ENCODE assay signal across 21 cellular contexts in genomic region chr4:126046081-126046614, GRCh38.
"Had no signal": no experiment of that assay in that cellular context is flagged by ENCODE, and none has a peak within 500 bp of the region (broad histone marks: within the 10 kb centered on the region; RNA-seq: fewer than 3 reads in every experiment).

No MANE protein-coding gene starts in this region.

- H3K9me3 ChIP-seq: colonic mucosa, neutrophil, pancreas had no signal

- DNase-seq: activated CD4-positive, alpha-beta T cell treated with anti-CD3 and anti-CD28 coated beads, Interleukin-2, amount 50 U/mL, for 48 hours; activated naive CD4-positive, alpha-beta T cell; activated naive CD8-positive, alpha-beta T cell treated with anti-CD3 and anti-CD28 coated beads for 36 hours; activated T-cell treated with anti-CD3 and anti-CD28 coated beads for 4 hours; amniotic stem cell; brain microvascular endothelial cell; colonic mucosa; endodermal cell; heart left ventricle; kidney glomerular epithelial cell; left ventricle myocardium superior; naive thymus-derived CD8-positive, alpha-beta T cell; pancreas; sigmoid colon; spleen; stimulated activated naive B cell treated with anti-CD40 and anti-IgM and Interleukin-4, amounts not matched to agents 10 μg/mL and 1 μg/mL and 100 μg/mL, for 72 hours; SW 1271 had no signal

- H3K4me3 Mint-ChIP-seq: activated naive CD8-positive, alpha-beta T cell treated with anti-CD3 and anti-CD28 coated beads for 36 hours; central memory CD8-positive, alpha-beta T cell; endodermal cell; naive thymus-derived CD8-positive, alpha-beta T cell; stimulated activated naive B cell treated with anti-CD40 and anti-IgM and Interleukin-4, amounts not matched to agents 10 μg/mL and 1 μg/mL and 100 μg/mL, for 72 hours had no signal

- H3K27ac Mint-ChIP-seq: activated naive CD8-positive, alpha-beta T cell treated with anti-CD3 and anti-CD28 coated beads for 36 hours; endodermal cell; naive thymus-derived CD8-positive, alpha-beta T cell; stimulated activated naive B cell treated with anti-CD40 and anti-IgM and Interleukin-4, amounts not matched to agents 10 μg/mL and 1 μg/mL and 100 μg/mL, for 72 hours had no signal

- H3K27me3 ChIP-seq: brain microvascular endothelial cell, colonic mucosa, gastroesophageal sphincter, heart left ventricle, neutrophil, pancreas, sigmoid colon, spleen had no signal

- H3K4me1 Mint-ChIP-seq: activated naive CD8-positive, alpha-beta T cell treated with anti-CD3 and anti-CD28 coated beads for 36 hours; central memory CD8-positive, alpha-beta T cell; endodermal cell; naive thymus-derived CD8-positive, alpha-beta T cell; stimulated activated naive B cell treated with anti-CD40 and anti-IgM and Interleukin-4, amounts not matched to agents 10 μg/mL and 1 μg/mL and 100 μg/mL, for 72 hours had no signal

- H3K27me3 Mint-ChIP-seq: activated naive CD8-positive, alpha-beta T cell treated with anti-CD3 and anti-CD28 coated beads for 36 hours; central memory CD8-positive, alpha-beta T cell; naive thymus-derived CD8-positive, alpha-beta T cell; stimulated activated naive B cell treated with anti-CD40 and anti-IgM and Interleukin-4, amounts not matched to agents 10 μg/mL and 1 μg/mL and 100 μg/mL, for 72 hours had no signal

- H3K9me3 Mint-ChIP-seq: endodermal cell had no signal

- H3K4me1 ChIP-seq: colonic mucosa, gastroesophageal sphincter, heart left ventricle, pancreas, sigmoid colon, spleen had no signal

- H3K36me3 ChIP-seq: brain microvascular endothelial cell, colonic mucosa, gastroesophageal sphincter, heart left ventricle, neutrophil, pancreas, sigmoid colon, spleen had no signal

- ATAC-seq: gastroesophageal sphincter; heart left ventricle; left ventricle myocardium superior; naive thymus-derived CD8-positive, alpha-beta T cell; pancreas; stimulated activated naive B cell treated with anti-CD40 and anti-IgM and Interleukin-4, amounts not matched to agents 10 μg/mL and 1 μg/mL and 100 μg/mL, for 72 hours had no signal

- H3K27ac ChIP-seq: brain microvascular endothelial cell, colonic mucosa, epithelial cell of prostate, gastroesophageal sphincter, heart left ventricle, neutrophil, pancreas, sigmoid colon, spleen had no signal

- H3K36me3 Mint-ChIP-seq: activated naive CD8-positive, alpha-beta T cell treated with anti-CD3 and anti-CD28 coated beads for 36 hours; naive thymus-derived CD8-positive, alpha-beta T cell; stimulated activated naive B cell treated with anti-CD40 and anti-IgM and Interleukin-4, amounts not matched to agents 10 μg/mL and 1 μg/mL and 100 μg/mL, for 72 hours had no signal

- H3K4me3 ChIP-seq: colonic mucosa, gastroesophageal sphincter, heart left ventricle, pancreas, sigmoid colon, spleen had no signal
